8 cellular contexts compared by ENCODE assay signal in the genomic region with DNA sequence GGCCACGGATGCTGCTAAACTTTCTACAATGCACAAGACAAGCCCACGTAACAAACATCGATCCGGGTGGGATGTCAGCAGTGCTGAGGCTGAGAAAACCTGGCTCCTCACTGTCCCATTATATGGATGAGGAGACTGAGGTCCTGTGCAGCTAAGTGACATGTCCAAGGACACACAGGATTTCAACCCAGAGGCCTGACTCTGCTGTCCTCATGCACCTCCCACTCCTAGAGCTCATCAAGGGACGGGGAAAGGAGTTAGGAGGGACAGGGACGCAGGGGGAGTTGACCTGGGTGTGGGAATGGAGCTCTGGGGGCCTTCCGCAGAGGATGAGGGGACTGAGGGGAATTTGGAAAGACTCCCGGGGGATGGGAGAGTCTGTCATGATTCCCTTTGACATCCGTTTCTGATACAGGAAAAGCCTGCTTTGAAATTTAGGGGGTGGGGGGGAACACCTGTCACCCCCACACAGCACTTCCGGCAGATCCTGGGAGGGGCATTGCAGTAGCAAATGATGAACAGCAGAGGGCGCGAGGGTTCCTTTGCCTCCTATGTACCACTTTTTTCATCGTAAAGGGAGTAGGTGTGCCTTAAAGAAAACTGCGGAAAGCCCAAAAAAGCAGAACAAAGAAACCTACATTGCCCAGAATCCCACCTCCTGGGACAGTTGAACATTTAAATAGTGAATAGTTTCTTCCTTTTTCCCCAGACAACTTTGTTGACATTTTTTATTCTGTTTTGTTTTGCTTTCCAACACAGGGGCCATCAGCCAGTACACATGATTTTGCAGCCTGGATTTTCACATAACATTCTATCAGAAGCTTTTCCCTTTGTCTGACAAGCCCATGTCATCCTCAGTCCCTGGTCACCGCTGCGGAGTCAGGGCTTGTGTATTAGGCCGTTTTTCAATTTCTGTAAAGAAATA. TPM values are rescaled to one million over a fixed set of nuclear protein-coding genes. Genes with fewer than 3 reads are reported as not detected.
DNase-seq lines count a peak whose midpoint lies in the region; ATAC-seq lines count a peak whose summit lies in the region.

No MANE protein-coding gene starts in this region.

- peaks cover 21 to 54% of the 10 kb centered on the region in 2 donors for H3K27me3 Mint-ChIP-seq in effector memory CD8-positive, alpha-beta T cell
- peaks cover 10% of the 10 kb centered on the region for H3K27me3 Mint-ChIP-seq in stimulated activated memory B cell treated with anti-CD40 and anti-IgM and Interleukin-4, amounts not matched to agents 10 μg/mL and 1 μg/mL and 100 μg/mL, for 72 hours

- H3K4me3 Mint-ChIP-seq in effector memory CD8-positive, alpha-beta T cell, result no peak overlapping the region
- no peak overlapping the region for H3K4me3 Mint-ChIP-seq in stimulated activated memory B cell treated with anti-CD40 and anti-IgM and Interleukin-4, amounts not matched to agents 10 μg/mL and 1 μg/mL and 100 μg/mL, for 72 hours

- H3K27ac Mint-ChIP-seq in effector memory CD8-positive, alpha-beta T cell, result no peak overlapping the region
- H3K27ac Mint-ChIP-seq in stimulated activated memory B cell treated with anti-CD40 and anti-IgM and Interleukin-4, amounts not matched to agents 10 μg/mL and 1 μg/mL and 100 μg/mL, for 72 hours, result no peak overlapping the region

- peak; percentile 56 for ATAC-seq in effector memory CD8-positive, alpha-beta T cell (replicated peaks)
- ATAC-seq in stimulated activated memory B cell treated with anti-CD40 and anti-IgM and Interleukin-4, amounts not matched to agents 10 μg/mL and 1 μg/mL and 100 μg/mL, for 72 hours, result peak; percentile 60
- ATAC-seq in GM21786 (IDR thresholded peaks at IDR 0.05; ENCODE audit: unreplicated experiment), result no peak

- H3K36me3 Mint-ChIP-seq in effector memory CD8-positive, alpha-beta T cell (ENCODE audit: insufficient read depth), result no peaks in the 10 kb centered on the region
- H3K36me3 Mint-ChIP-seq in stimulated activated memory B cell treated with anti-CD40 and anti-IgM and Interleukin-4, amounts not matched to agents 10 μg/mL and 1 μg/mL and 100 μg/mL, for 72 hours, result no peaks in the 10 kb centered on the region

- peaks cover 0 to 3% of the 10 kb centered on the region in 2 donors for H3K4me1 Mint-ChIP-seq in effector memory CD8-positive, alpha-beta T cell (ENCODE audit: low read depth in 2 of 2)
- peaks cover 12% of the 10 kb centered on the region for H3K4me1 Mint-ChIP-seq in stimulated activated memory B cell treated with anti-CD40 and anti-IgM and Interleukin-4, amounts not matched to agents 10 μg/mL and 1 μg/mL and 100 μg/mL, for 72 hours

- DNase-seq in AML-193 (lab: John Stamatoyannopoulos, UW) (peak; percentile 27 to 63), HCEC 1CT (peak; percentile 45), NCI-H524 treated with DMSO at 0.1 percent for 48 hours (lab: John Stamatoyannopoulos, UW) (peak; percentile 46), mucosa of gallbladder (ENCODE audit: low spot score) (peak; percentile 39)
- DNase-seq in activated CD4-positive, alpha-beta T cell treated with anti-CD3 and anti-CD28 coated beads, Interleukin-2, amount 50 U/mL, for 48 hours, result peak; percentile 59 to 70
- DNase-seq in effector memory CD8-positive, alpha-beta T cell, result peak; percentile 22 to 49 (median 26)

- H3K9me3 Mint-ChIP-seq in effector memory CD8-positive, alpha-beta T cell, result no peaks in the 10 kb centered on the region
- no peaks in the 10 kb centered on the region for H3K9me3 Mint-ChIP-seq in stimulated activated memory B cell treated with anti-CD40 and anti-IgM and Interleukin-4, amounts not matched to agents 10 μg/mL and 1 μg/mL and 100 μg/mL, for 72 hours

RNA-seq across cellular contexts. Expression of gene SLC2A10, which starts 48.6 kb away (rescaled TPM):
- 21.8 TPM for total RNA-seq in mucosa of gallbladder
